In genomic region chr17:36721560-36722120, GRCh38 we compare ENCODE assay signal across 8 cellular contexts.
DNase-seq lines count a peak whose midpoint lies in the region; ATAC-seq lines count a peak whose summit lies in the region.

No MANE protein-coding gene starts in this region.

- ATAC-seq in HG02973 (IDR thresholded peaks at IDR 0.05; ENCODE audit: unreplicated experiment), result peak; percentile 23
- ATAC-seq in GM18861 (IDR thresholded peaks at IDR 0.05; ENCODE audit: unreplicated experiment), result no peak

- H2AFZ ChIP-seq in mesenchymal stem cell (ENCODE audit: low read depth, low read length), result peak overlapping the region; percentile 54

- H4K91ac ChIP-seq in mesenchymal stem cell (ENCODE audit: low read length), result no peak overlapping the region

- H2BK5ac ChIP-seq in mesenchymal stem cell (ENCODE audit: low read depth, low read length, poor library complexity, severe bottlenecking), result no peak overlapping the region

- H3K27ac ChIP-seq in mesenchymal stem cell (ENCODE audit: low read length, poor library complexity, severe bottlenecking), result no peak overlapping the region

- no peak overlapping the region for H4K8ac ChIP-seq in mesenchymal stem cell (ENCODE audit: low read length)

- intact Hi-C loops in activated T-helper 1 cell treated with anti-CD3 and anti-CD28 coated beads, Interleukin-12 subunit alpha, Interleukin-12 subunit beta, Interleukin-2, Interleukin-4 antibody, amounts not matched to agents 30 ng/mL and 10 ng/mL and 1 ng/mL, durations not matched to agents 14 hours and 24 hours and 36 hours (cut with micrococcal nuclease), result loop anchor here (1.0 to 5.0 kb wide), 4 partner anchors 47 to 834 kb away; partner anchors contain the start of gene AATF

- H2BK120ac ChIP-seq in mesenchymal stem cell (ENCODE audit: low read depth, low read length), result no peak overlapping the region

- peaks cover 8% of the 10 kb centered on the region for H3K4me1 ChIP-seq in mesenchymal stem cell (ENCODE audit: control insufficient read depth, insufficient read depth, low read depth, low read length)

- no peaks in the 10 kb centered on the region for H3K9me3 ChIP-seq in mesenchymal stem cell (ENCODE audit: control insufficient read depth, low read length)

- peak overlapping the region; percentile 76 for H3K4me3 Mint-ChIP-seq in activated T-helper 1 cell treated with anti-CD3 and anti-CD28 coated beads, Interleukin-12 subunit alpha, Interleukin-12 subunit beta, Interleukin-2, Interleukin-4 antibody, amounts not matched to agents 30 ng/mL and 10 ng/mL and 1 ng/mL, durations not matched to agents 14 hours and 24 hours and 36 hours

- no peaks in the 10 kb centered on the region for H3K79me1 ChIP-seq in mesenchymal stem cell (replicated peaks; ENCODE audit: low read length, poor library complexity, severe bottlenecking)

- H3K9me3 Mint-ChIP-seq in activated T-helper 1 cell treated with anti-CD3 and anti-CD28 coated beads, Interleukin-12 subunit alpha, Interleukin-12 subunit beta, Interleukin-2, Interleukin-4 antibody, amounts not matched to agents 30 ng/mL and 10 ng/mL and 1 ng/mL, durations not matched to agents 14 hours and 24 hours and 36 hours, result no peaks in the 10 kb centered on the region

- H3K27me3 Mint-ChIP-seq in activated T-helper 1 cell treated with anti-CD3 and anti-CD28 coated beads, Interleukin-12 subunit alpha, Interleukin-12 subunit beta, Interleukin-2, Interleukin-4 antibody, amounts not matched to agents 30 ng/mL and 10 ng/mL and 1 ng/mL, durations not matched to agents 14 hours and 24 hours and 36 hours (ENCODE audit: insufficient read depth), result peaks cover 5% of the 10 kb centered on the region

- H3K4ac ChIP-seq in mesenchymal stem cell (ENCODE audit: low read depth in 1 of 2, low read length in 2 of 2), result no peak overlapping the region

- no peak overlapping the region for H2AK5ac ChIP-seq in mesenchymal stem cell (ENCODE audit: low read length, severe bottlenecking)

- H3K18ac ChIP-seq in mesenchymal stem cell (ENCODE audit: low read depth in 1 of 2, low read length in 2 of 2), result no peak overlapping the region

- H3K9ac ChIP-seq in mesenchymal stem cell (ENCODE audit: low read length), result peak overlapping the region; percentile 35

- H3K27ac Mint-ChIP-seq in activated T-helper 1 cell treated with anti-CD3 and anti-CD28 coated beads, Interleukin-12 subunit alpha, Interleukin-12 subunit beta, Interleukin-2, Interleukin-4 antibody, amounts not matched to agents 30 ng/mL and 10 ng/mL and 1 ng/mL, durations not matched to agents 14 hours and 24 hours and 36 hours, result peak overlapping the region; percentile 95

- no peak overlapping the region for H2BK12ac ChIP-seq in mesenchymal stem cell (ENCODE audit: low read length in 2 of 2)

- H3K36me3 Mint-ChIP-seq in activated T-helper 1 cell treated with anti-CD3 and anti-CD28 coated beads, Interleukin-12 subunit alpha, Interleukin-12 subunit beta, Interleukin-2, Interleukin-4 antibody, amounts not matched to agents 30 ng/mL and 10 ng/mL and 1 ng/mL, durations not matched to agents 14 hours and 24 hours and 36 hours (ENCODE audit: low read depth), result peaks cover 10% of the 10 kb centered on the region

- H3K27me3 ChIP-seq in mesenchymal stem cell (ENCODE audit: control insufficient read depth in 1 of 2, insufficient read depth in 1 of 2, low read length in 2 of 2), result peaks cover 50 to 58% of the 10 kb centered on the region in 2 experiments

- DNase-seq in CD1c-positive myeloid dendritic cell (ENCODE audit: extremely low spot score), result peak; percentile 10
- DNase-seq in activated T-helper 1 cell treated with anti-CD3 and anti-CD28 coated beads, Interleukin-12 subunit alpha, Interleukin-12 subunit beta, Interleukin-2, Interleukin-4 antibody, amounts not matched to agents 30 ng/mL and 10 ng/mL and 1 ng/mL, durations not matched to agents 14 hours and 24 hours and 36 hours (ENCODE audit: low spot score), result no peak
- DNase-seq in mesenchymal stem cell, result peak; percentile 5
- no peak for DNase-seq in AG20443 (ENCODE audit: low spot score)
- DNase-seq in globus pallidus (ENCODE audit: low spot score), result no peak
- no peak for DNase-seq in cerebellum (ENCODE audit: low spot score)

- 51% methylated on average over 7 of the region's 8 CpGs for WGBS in mesenchymal stem cell

- H2BK15ac ChIP-seq in mesenchymal stem cell (ENCODE audit: low read depth, poor library complexity, severe bottlenecking), result no peak overlapping the region

- H3K36me3 ChIP-seq in mesenchymal stem cell (ENCODE audit: control insufficient read depth in 1 of 2, insufficient read depth in 2 of 2, low read depth in 1 of 2, low read length in 2 of 2), result no peaks in the 10 kb centered on the region

- H3K4me2 ChIP-seq in mesenchymal stem cell (ENCODE audit: low read length, poor library complexity, severe bottlenecking), result peak overlapping the region; percentile 86

- H3K14ac ChIP-seq in mesenchymal stem cell (ENCODE audit: low read length in 2 of 2), result no peak overlapping the region

- H3K4me3 ChIP-seq in mesenchymal stem cell (ENCODE audit: insufficient read depth in 1 of 2, low read depth in 1 of 2, low read length in 2 of 2), result peak overlapping the region in 1 of 2 experiments; percentile 64

- H3K4me1 Mint-ChIP-seq in activated T-helper 1 cell treated with anti-CD3 and anti-CD28 coated beads, Interleukin-12 subunit alpha, Interleukin-12 subunit beta, Interleukin-2, Interleukin-4 antibody, amounts not matched to agents 30 ng/mL and 10 ng/mL and 1 ng/mL, durations not matched to agents 14 hours and 24 hours and 36 hours (ENCODE audit: low read depth), result peaks cover 51% of the 10 kb centered on the region

- no peak overlapping the region for H3K23ac ChIP-seq in mesenchymal stem cell (ENCODE audit: low read length in 2 of 2)

Comparison
In these comparisons a context has a peak if more than half of its experiments do, and no peak if none do; other contexts are left out.
1. DNase-seq: peak in CD1c-positive myeloid dendritic cell (single experiment) and mesenchymal stem cell (single experiment); none in activated T-helper 1 cell treated with anti-CD3 and anti-CD28 coated beads, Interleukin-12 subunit alpha, Interleukin-12 subunit beta, Interleukin-2, Interleukin-4 antibody, amounts not matched to agents 30 ng/mL and 10 ng/mL and 1 ng/mL, durations not matched to agents 14 hours and 24 hours and 36 hours (single experiment), AG20443 (single experiment), globus pallidus (single experiment) and cerebellum (single experiment).